In the genomic region with DNA sequence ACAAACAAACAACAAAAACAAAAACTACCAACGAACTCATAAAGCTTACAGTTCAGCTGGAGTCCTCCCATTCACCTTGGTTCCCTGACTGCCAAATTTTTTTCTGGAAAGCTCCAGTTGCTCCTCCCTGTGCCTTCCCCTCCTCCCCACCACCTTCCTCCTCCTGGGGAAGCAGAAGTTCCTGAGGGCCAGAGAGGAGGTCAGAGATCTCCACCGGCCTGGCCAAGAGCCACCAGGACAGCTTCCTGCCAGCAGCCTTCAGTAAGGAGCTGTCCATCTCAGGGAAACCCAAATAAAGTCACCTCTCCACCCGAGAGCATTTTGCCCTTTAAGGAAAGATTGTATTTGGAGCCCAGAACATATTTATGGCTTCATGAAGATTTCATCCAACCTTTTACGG, we compare ENCODE assay signal across 21 cellular contexts. TPM values are rescaled to one million over a fixed set of nuclear protein-coding genes. Genes with fewer than 3 reads are reported as not detected.
DNase-seq lines count a peak whose midpoint lies in the region; ATAC-seq, FAIRE-seq and TF ChIP-seq lines count a peak whose summit lies in the region.
"Had no signal": no experiment of that assay in that cellular context is flagged by ENCODE, and none has a peak within 500 bp of the region (broad histone marks: within the 10 kb centered on the region; RNA-seq: fewer than 3 reads in every experiment).

No MANE protein-coding gene starts in this region.

- no peak overlapping the region for H3K4me2 ChIP-seq in endothelial cell of umbilical vein (ENCODE audit: insufficient read depth, low read length)
- no peak overlapping the region for H3K4me2 ChIP-seq in neuronal stem cell (ENCODE audit: insufficient read depth, low read length, poor library complexity, severe bottlenecking)

- peak overlapping the region; percentile 24 for H3K18ac ChIP-seq in neuronal stem cell (ENCODE audit: low read length)

- TF ChIP-seq CTCF in endothelial cell of umbilical vein (IDR thresholded peaks at IDR 0.05; ENCODE audit: extremely low read depth in 1 of 2, insufficient read depth in 1 of 2, low read depth in 1 of 2, low read length in 2 of 2) (no peak), adrenal gland (IDR thresholded peaks at IDR 0.05) (no peak)

- no peaks in the 10 kb centered on the region for H3K79me1 ChIP-seq in neuronal stem cell (ENCODE audit: low read depth, low read length)

- no peak overlapping the region for H2BK12ac ChIP-seq in neuronal stem cell (ENCODE audit: low read length)

- no peaks in the 10 kb centered on the region for H4K20me1 ChIP-seq in endothelial cell of umbilical vein (replicated peaks; ENCODE audit: control insufficient read depth, extremely low read depth, insufficient read depth, low read length)

- DNase-seq in MG63 (peak; percentile 17), endothelial cell of umbilical vein (ENCODE audit: low read depth, low spot score) (peak; percentile 44), left lobe of liver (ENCODE audit: low spot score) (no peak), neuronal stem cell (ENCODE audit: low spot score) (no peak), adrenal gland (no peak)
- no peak for DNase-seq in effector CD8-positive, alpha-beta T cell (lab: John Stamatoyannopoulos, UW)
- DNase-seq: CD4-positive, alpha-beta T cell; COR-L47; DMS79; H7; Karpas-422; NCI-H1417 treated with DMSO at 0.1 percent for 48 hours; NCI-H187; NCI-H446; NCI-H526; OCI-M1; SHP77 had no signal

- ATAC-seq in left lobe of liver (peak; percentile 58), HG03442 (IDR thresholded peaks at IDR 0.05; ENCODE audit: unreplicated experiment) (no peak)

- no CpG with 5 or more reads among the region's 4 CpGs for WGBS in neuronal stem cell (ENCODE audit: extremely low coverage in 2 of 2, insufficient read length in 2 of 2, insufficient replicate concordance in 1 of 2), 2 donors
- WGBS in adrenal gland, 4 donors: 34 to 42% (median 36%) methylated on average over 4 of the region's 4 CpGs

- no peaks in the 10 kb centered on the region for H3K79me2 ChIP-seq in endothelial cell of umbilical vein (ENCODE audit: control insufficient read depth, insufficient read depth, low read length)

- no TSS peak for BruUV-seq in endothelial cell of umbilical vein (replicated peaks; lab: Mats Ljungman, UMichigan)

- no peak for FAIRE-seq in endothelial cell of umbilical vein (lab: Jason Lieb, UNC)

- no peak for TF ChIP-seq POLR2A in endothelial cell of umbilical vein (IDR thresholded peaks at IDR 0.05; ENCODE audit: low read depth, low read length)
- TF ChIP-seq POLR2A in adrenal gland (IDR thresholded peaks at IDR 0.05): no peak

- no peak overlapping the region for H2BK5ac ChIP-seq in neuronal stem cell (ENCODE audit: low read length)

- no peak overlapping the region for H3K4me3 ChIP-seq in MG63
- no peak overlapping the region for H3K4me3 ChIP-seq in endothelial cell of umbilical vein (replicated peaks in 1 of 3; ENCODE audit: insufficient read depth in 1 of 3, low read depth in 1 of 3, low read length in 3 of 3)
- no peak overlapping the region for H3K4me3 ChIP-seq in neuronal stem cell (ENCODE audit: low read length in 2 of 2)
- H3K4me3 ChIP-seq in adrenal gland: no peak overlapping the region

- no peak overlapping the region for H4K91ac ChIP-seq in neuronal stem cell (ENCODE audit: low read depth, low read length, poor library complexity)

- peak overlapping the region; percentile 65 for H2BK15ac ChIP-seq in neuronal stem cell (ENCODE audit: low read length)

- H3K4me1 ChIP-seq in endothelial cell of umbilical vein (ENCODE audit: control insufficient read depth, extremely low read depth, insufficient read depth, low read length) (peaks cover 19% of the 10 kb centered on the region), neuronal stem cell (ENCODE audit: control insufficient read depth in 2 of 2, insufficient read depth in 1 of 2, low read depth in 1 of 2, low read length in 2 of 2) (peaks cover 15 to 30% of the 10 kb centered on the region in 2 donors), adrenal gland (replicated peaks in 1 of 2) (peaks cover 0 to 4% of the 10 kb centered on the region in 2 donors)

- H3K14ac ChIP-seq in neuronal stem cell (ENCODE audit: low read length): no peak overlapping the region

- H2AFZ ChIP-seq in endothelial cell of umbilical vein (ENCODE audit: low read depth, low read length): no peak overlapping the region
- peak overlapping the region; percentile 60 for H2AFZ ChIP-seq in neuronal stem cell (ENCODE audit: low read length)

- POLR2A ChIA-PET in endothelial cell of umbilical vein (lab: Charles Lee): no interaction called here

- H3K27ac ChIP-seq in endothelial cell of umbilical vein (ENCODE audit: insufficient read depth, low read depth, low read length): no peak overlapping the region
- H3K27ac ChIP-seq in neuronal stem cell (replicated peaks; ENCODE audit: low read length): no peak overlapping the region
- no peak overlapping the region for H3K27ac ChIP-seq in adrenal gland

- intact Hi-C loops in endothelial cell of umbilical vein (cut with micrococcal nuclease) (no loop called here), adrenal gland (cut with DNase I) (no loop called here)

- no peak overlapping the region for H4K8ac ChIP-seq in neuronal stem cell (ENCODE audit: low read depth, low read length)

- no peaks in the 10 kb centered on the region for H3K27me3 ChIP-seq in MG63
- H3K27me3 ChIP-seq in endothelial cell of umbilical vein (ENCODE audit: control insufficient read depth in 2 of 2, insufficient read depth in 2 of 2, low read length in 2 of 2): no peaks in the 10 kb centered on the region
- H3K27me3 ChIP-seq in neuronal stem cell (ENCODE audit: control insufficient read depth in 3 of 3, insufficient read depth in 3 of 3, low read depth in 1 of 3, low read length in 3 of 3): no peaks in the 10 kb centered on the region
- no peaks in the 10 kb centered on the region for H3K27me3 ChIP-seq in adrenal gland

- no peak overlapping the region for H2BK120ac ChIP-seq in neuronal stem cell (ENCODE audit: low read depth, low read length)

- no peaks in the 10 kb centered on the region for H3K9me1 ChIP-seq in endothelial cell of umbilical vein (replicated peaks; ENCODE audit: control insufficient read depth, extremely low read depth, insufficient read depth, low read length)

- peak overlapping the region; percentile 34 for H2AK5ac ChIP-seq in neuronal stem cell (ENCODE audit: low read depth, low read length)

- H3K36me3 ChIP-seq in MG63: no peaks in the 10 kb centered on the region
- H3K36me3 ChIP-seq in endothelial cell of umbilical vein (ENCODE audit: control insufficient read depth in 2 of 2, extremely low read depth in 1 of 2, insufficient read depth in 2 of 2, low read length in 2 of 2): no peaks in the 10 kb centered on the region
- H3K36me3 ChIP-seq in neuronal stem cell (replicated peaks in 1 of 2; ENCODE audit: control insufficient read depth in 2 of 2, insufficient read depth in 2 of 2, low read length in 2 of 2): no peaks in the 10 kb centered on the region
- no peaks in the 10 kb centered on the region for H3K36me3 ChIP-seq in adrenal gland (replicated peaks in 1 of 2)

- dilution Hi-C loops in endothelial cell of umbilical vein (cut with MboI; ENCODE audit: extremely low pct_ligation_motif_present, low sequenced_read_pairs): no loop called here

- CTCF ChIA-PET in endothelial cell of umbilical vein (lab: Charles Lee): interaction anchor here (2.1 kb wide), 1 partner anchor 32 kb away, joined by 7 read pairs; no protein-coding TSS in a partner anchor

- no peak overlapping the region for H3K4ac ChIP-seq in neuronal stem cell (ENCODE audit: low read length)

- no peak overlapping the region for H3K23ac ChIP-seq in neuronal stem cell (ENCODE audit: low read depth, low read length, poor library complexity)

- no peak overlapping the region for H3K9ac ChIP-seq in endothelial cell of umbilical vein (replicated peaks; ENCODE audit: extremely low read depth, insufficient read depth, low read length)
- no peak overlapping the region for H3K9ac ChIP-seq in neuronal stem cell (ENCODE audit: low read depth, low read length, poor library complexity)

- H3K9me3 ChIP-seq in MG63 (no peaks in the 10 kb centered on the region), endothelial cell of umbilical vein (replicated peaks; ENCODE audit: control insufficient read depth, insufficient read depth, low read length) (no peaks in the 10 kb centered on the region), neuronal stem cell (replicated peaks in 1 of 2; ENCODE audit: control insufficient read depth in 2 of 2, insufficient read depth in 1 of 2, low read depth in 1 of 2, low read length in 2 of 2) (no peaks in the 10 kb centered on the region), adrenal gland (replicated peaks in 1 of 3) (no peaks in the 10 kb centered on the region)

RNA-seq across cellular contexts. Expression of a gene that starts 20.0 kb away (rescaled TPM):
- total RNA-seq in MG63 (2014; rRNA removed; shearing (Covaris generic); ENCODE audit: low replicate concordance): not detected in 2 replicates
- 0.09 and 0.38 TPM in 2 replicates for total RNA-seq in endothelial cell of umbilical vein
- 0.03 and 0.04 TPM in 2 replicates for polyA plus RNA-seq in endothelial cell of umbilical vein
- 0.01 and 0.04 TPM in 2 replicates for polyA plus RNA-seq in endothelial cell of umbilical vein (2011; cell fraction: cytosol; rRNA removed)
- 0.09 and 0.17 TPM in 2 replicates for polyA plus RNA-seq in endothelial cell of umbilical vein (2011; cell fraction: nucleus; rRNA removed)
- 0.09 and 0.11 TPM in 2 replicates for polyA plus RNA-seq in endothelial cell of umbilical vein (2012)
- polyA minus RNA-seq in endothelial cell of umbilical vein: 0.07 TPM in 1 of 2 replicates, not detected in the other
- polyA minus RNA-seq in endothelial cell of umbilical vein (2011; cell fraction: cytosol; rRNA and poly(A)+ RNA removed): not detected
- polyA minus RNA-seq in endothelial cell of umbilical vein (2011; cell fraction: nucleus; rRNA and poly(A)+ RNA removed): not detected in 2 replicates
- total RNA-seq in left lobe of liver: 2.4 TPM
- 1.6 TPM for polyA plus RNA-seq in neuronal stem cell (2013, experiment 1 of 2)
- polyA plus RNA-seq in neuronal stem cell (2013, experiment 2 of 2): 1.6 TPM
- total RNA-seq in adrenal gland: 10 to 100 TPM in 3 of 8 donors, 1 to 10 TPM in 5; 3.4 to 30.1 (median 6.5) TPM
- 1 to 10 TPM; 1.1 to 2.5 (median 2.1) TPM for polyA plus RNA-seq in adrenal gland
- total RNA-seq: CD4-positive, alpha-beta T cell; HT1080; M059J had no signal
- polyA plus RNA-seq: BJ had no signal

RNA-seq across cellular contexts. Expression of a gene that starts 35.3 kb away (rescaled TPM):
- not detected in 2 replicates for total RNA-seq in MG63 (2014; rRNA removed; shearing (Covaris generic); ENCODE audit: low replicate concordance)
- total RNA-seq in endothelial cell of umbilical vein (not detected in 2 replicates), left lobe of liver (0.13 TPM), adrenal gland (1 to 10 TPM in 1 of 8 donors, under 1 TPM in 6, not detected in 1; 0.25 to 1.1 (median 0.65) TPM)
- polyA plus RNA-seq in endothelial cell of umbilical vein (not detected in 2 replicates), adrenal gland (under 1 TPM; 0.08 to 0.59 (median 0.17) TPM)
- polyA plus RNA-seq in endothelial cell of umbilical vein (2011; cell fraction: cytosol; rRNA removed): not detected in 2 replicates
- not detected in 2 replicates for polyA plus RNA-seq in endothelial cell of umbilical vein (2011; cell fraction: nucleus; rRNA removed)
- not detected in 2 replicates for polyA plus RNA-seq in endothelial cell of umbilical vein (2012)
- polyA minus RNA-seq in endothelial cell of umbilical vein: not detected in 2 replicates
- not detected for polyA minus RNA-seq in endothelial cell of umbilical vein (2011; cell fraction: cytosol; rRNA and poly(A)+ RNA removed)
- polyA minus RNA-seq in endothelial cell of umbilical vein (2011; cell fraction: nucleus; rRNA and poly(A)+ RNA removed): not detected in 2 replicates
- polyA plus RNA-seq in neuronal stem cell (2013, experiment 1 of 2): 4.3 TPM
- 4.4 TPM for polyA plus RNA-seq in neuronal stem cell (2013, experiment 2 of 2)
- total RNA-seq: CD4-positive, alpha-beta T cell; HT1080; M059J had no signal
- polyA plus RNA-seq: BJ had no signal

Comparison
In these comparisons a context has a peak if more than half of its experiments do, and no peak if none do; other contexts are left out.
1. DNase-seq: peak in MG63 (single experiment) and endothelial cell of umbilical vein (single experiment); none in left lobe of liver (single experiment), neuronal stem cell (single experiment), effector CD8-positive, alpha-beta T cell (single experiment) and adrenal gland (0 of 7).